Comparison of ENCODE assay signal across 14 cellular contexts in genomic region chr5:32018476-32019436, GRCh38.
DNase-seq lines count a peak whose midpoint lies in the region; ATAC-seq and TF ChIP-seq lines count a peak whose summit lies in the region.
"Had no signal": no experiment of that assay in that cellular context is flagged by ENCODE, and none has a peak within 500 bp of the region (broad histone marks: within the 10 kb centered on the region; RNA-seq: fewer than 3 reads in every experiment).

No MANE protein-coding gene starts in this region.

- H2AFZ ChIP-seq in neuron (ENCODE audit: low read depth, low read length), result peak overlapping the region; percentile 43

- H3K9me3 ChIP-seq in NT2/D1 (ENCODE audit: insufficient read depth, low read length) (no peaks in the 10 kb centered on the region), neuron (ENCODE audit: low read length) (no peaks in the 10 kb centered on the region), transverse colon (no peaks in the 10 kb centered on the region)
- H3K9me3 ChIP-seq: right lobe of liver had no signal

- H3K4me1 ChIP-seq in NT2/D1 (ENCODE audit: insufficient read depth, insufficient read length), result peaks cover 13% of the 10 kb centered on the region
- peaks cover 15% of the 10 kb centered on the region for H3K4me1 ChIP-seq in neuron (ENCODE audit: insufficient read depth, low read length)
- H3K4me1 ChIP-seq in transverse colon, result peaks cover 0 to 15% (median 0%) of the 10 kb centered on the region in 4 donors
- H3K4me1 ChIP-seq: right lobe of liver had no signal

- intact Hi-C loops in CD14-positive monocyte (cut with micrococcal nuclease), result no loop called here
- intact Hi-C loops in transverse colon (cut with DNase I; ENCODE audit: low total_unique reads), result no loop called here

- peak overlapping the region; percentile 42 for H3K9ac ChIP-seq in NT2/D1 (ENCODE audit: insufficient read length, low read depth)

- peaks cover 40% of the 10 kb centered on the region for H3K4me1 Mint-ChIP-seq in CD14-positive monocyte

- H3K4me3 ChIP-seq in NT2/D1 (ENCODE audit: insufficient read length, low read depth) (no peak overlapping the region), neuron (ENCODE audit: low read length) (no peak overlapping the region), transverse colon (no peak overlapping the region)
- H3K4me3 ChIP-seq: right lobe of liver had no signal

- no peak for TF ChIP-seq EP300 in transverse colon (IDR thresholded peaks at IDR 0.05; ENCODE audit: low read depth)

- H3K27ac ChIP-seq in transverse colon, result peak overlapping the region in 2 of 4 donors; percentile 13 to 14
- H3K27ac ChIP-seq: right lobe of liver had no signal

- ATAC-seq in esophagus mucosa, result peak; percentile 43
- no peak for ATAC-seq in GM21737 (IDR thresholded peaks at IDR 0.05; ENCODE audit: unreplicated experiment)
- ATAC-seq: activated CD4-positive, alpha-beta T cell treated with anti-CD3 and anti-CD28 coated beads for 36 hours; effector memory CD8-positive, alpha-beta T cell had no signal

- no peaks in the 10 kb centered on the region for H3K36me3 Mint-ChIP-seq in CD14-positive monocyte

- H3K36me3 ChIP-seq in NT2/D1 (ENCODE audit: insufficient read depth, insufficient read length, low read length) (no peaks in the 10 kb centered on the region), neuron (ENCODE audit: insufficient read depth, low read length) (no peaks in the 10 kb centered on the region), transverse colon (no peaks in the 10 kb centered on the region)
- H3K36me3 ChIP-seq: right lobe of liver had no signal

- peak overlapping the region; percentile 63 to 65 for H3K4me3 Mint-ChIP-seq in CD14-positive monocyte
- H3K4me3 Mint-ChIP-seq: activated CD4-positive, alpha-beta T cell treated with anti-CD3 and anti-CD28 coated beads for 36 hours; effector memory CD8-positive, alpha-beta T cell; mesothelial cell of epicardium had no signal

- TF ChIP-seq CTCF in CD14-positive monocyte (IDR thresholded peaks at IDR 0.05) (no peak), transverse colon (IDR thresholded peaks at IDR 0.05) (no peak)

- H3K9me3 Mint-ChIP-seq in CD14-positive monocyte, result no peaks in the 10 kb centered on the region
- H3K9me3 Mint-ChIP-seq: effector memory CD8-positive, alpha-beta T cell; mesothelial cell of epicardium had no signal

- no peak for TF ChIP-seq POLR2A in transverse colon (IDR thresholded peaks at IDR 0.05)

- peaks cover 0 to 4% (median 1%) of the 10 kb centered on the region in 3 donors for H3K27me3 Mint-ChIP-seq in CD14-positive monocyte (ENCODE audit: low read depth in 3 of 3)
- H3K27me3 Mint-ChIP-seq: activated CD4-positive, alpha-beta T cell treated with anti-CD3 and anti-CD28 coated beads for 36 hours had no signal

- DNase-seq in CD14-positive monocyte (ENCODE audit: low spot score) (no peak), NT2/D1 (ENCODE audit: low read depth, low spot score) (no peak), NCI-H524 treated with DMSO at 0.1 percent for 48 hours (lab: John Stamatoyannopoulos, UW) (no peak), SKM-1 (lab: John Stamatoyannopoulos, UW; ENCODE audit: unreplicated experiment) (no peak), transverse colon (no peak)
- DNase-seq: activated CD4-positive, alpha-beta T cell treated with anti-CD3 and anti-CD28 coated beads for 36 hours; activated naive CD4-positive, alpha-beta T cell treated with Interleukin-2 at 50 U/mL for 16 hours; effector memory CD8-positive, alpha-beta T cell; NCI-H526; right lobe of liver had no signal

- no peaks in the 10 kb centered on the region for H3K27me3 ChIP-seq in NT2/D1 (ENCODE audit: insufficient read depth, insufficient read length)
- no peaks in the 10 kb centered on the region for H3K27me3 ChIP-seq in neuron (ENCODE audit: insufficient read depth, low read length)
- H3K27me3 ChIP-seq in transverse colon, result no peaks in the 10 kb centered on the region
- H3K27me3 ChIP-seq: right lobe of liver had no signal

- in situ Hi-C loops in transverse colon (cut with MboI; ENCODE audit: low pct_ligation_motif_present in 1 of 4, low pct_unique_long_range_greater_than_20kb in 1 of 4, low sequenced_read_pairs in 3 of 4), result no loop called here

- WGBS in transverse colon (ENCODE audit: low coverage in 1 of 2), 2 donors, result 54 to 72% methylated on average over 5 to 14 of the region's 14 CpGs

- peak overlapping the region in 2 of 7 donors; percentile 11 to 82 for H3K27ac Mint-ChIP-seq in CD14-positive monocyte
- H3K27ac Mint-ChIP-seq: activated CD4-positive, alpha-beta T cell treated with anti-CD3 and anti-CD28 coated beads for 36 hours; mesothelial cell of epicardium had no signal
